13 cellular contexts compared by ENCODE assay signal in genomic region chr3:72907131-72907697, GRCh38. TPM values are rescaled to one million over a fixed set of nuclear protein-coding genes. Genes with fewer than 3 reads are reported as not detected.
DNase-seq lines count a peak whose midpoint lies in the region; ATAC-seq, FAIRE-seq and TF ChIP-seq lines count a peak whose summit lies in the region.
"Had no signal": no experiment of that assay in that cellular context is flagged by ENCODE, and none has a peak within 500 bp of the region (broad histone marks: within the 10 kb centered on the region; RNA-seq: fewer than 3 reads in every experiment).

No MANE protein-coding gene starts in this region.

- H3K27me3 ChIP-seq in stomach smooth muscle (ENCODE audit: control insufficient read depth in 1 of 2, insufficient read depth in 2 of 2, low read length in 2 of 2), result peaks cover 0 to 2% of the 10 kb centered on the region in 2 donors

- no peak overlapping the region for H3K9ac ChIP-seq in stomach smooth muscle (ENCODE audit: low read length in 2 of 2)

- H3K4me1 ChIP-seq in stomach smooth muscle (ENCODE audit: control insufficient read depth, insufficient read depth, low read length), result peaks cover 6% of the 10 kb centered on the region

- peaks cover 2% of the 10 kb centered on the region for H3K9me3 Mint-ChIP-seq in chondrocyte (ENCODE audit: low read depth)
- H3K9me3 Mint-ChIP-seq in activated CD8-positive, alpha-beta T cell treated with anti-CD3 and anti-CD28 coated beads for 36 hours, result no peaks in the 10 kb centered on the region

- no peaks in the 10 kb centered on the region for H3K27me3 Mint-ChIP-seq in chondrocyte (ENCODE audit: low read depth)
- no peaks in the 10 kb centered on the region for H3K27me3 Mint-ChIP-seq in activated CD8-positive, alpha-beta T cell treated with anti-CD3 and anti-CD28 coated beads for 36 hours

- DNase-seq in GM04504 (ENCODE audit: low read depth) (peak; percentile 79), chondrocyte (ENCODE audit: low spot score) (no peak), left colon (no peak), NCI-H226 (no peak), RCC 7860 (ENCODE audit: low spot score) (no peak), UCSD-AML1 (lab: John Stamatoyannopoulos, UW; ENCODE audit: unreplicated experiment) (no peak)
- DNase-seq in activated CD8-positive, alpha-beta T cell treated with anti-CD3 and anti-CD28 coated beads for 36 hours, result no peak
- DNase-seq: activated CD8-positive, alpha-beta T cell treated with anti-CD3 and anti-CD28 coated beads, Interleukin-2, amount 10 ng/mL, durations not matched to agents 7 days and 5 days; COR-L47; erythroblast; NCI-H774 had no signal

- FAIRE-seq in RCC 7860 (lab: Jason Lieb, UNC), result no peak
- FAIRE-seq: GM12878 had no signal

- H3K36me3 ChIP-seq in stomach smooth muscle (ENCODE audit: control insufficient read depth in 2 of 2, insufficient read depth in 2 of 2, low read length in 2 of 2), result no peaks in the 10 kb centered on the region

- H3K9me3 ChIP-seq in stomach smooth muscle (ENCODE audit: control insufficient read depth in 2 of 2, low read length in 2 of 2), result no peaks in the 10 kb centered on the region

- intact Hi-C loops in left colon (cut with DNase I, micrococcal nuclease), result no loop called here
- intact Hi-C loops in activated CD8-positive, alpha-beta T cell treated with anti-CD3 and anti-CD28 coated beads for 36 hours (cut with micrococcal nuclease), result no loop called here

- H3K36me3 Mint-ChIP-seq in chondrocyte (ENCODE audit: low read depth), result peaks cover 11% of the 10 kb centered on the region
- no peaks in the 10 kb centered on the region for H3K36me3 Mint-ChIP-seq in activated CD8-positive, alpha-beta T cell treated with anti-CD3 and anti-CD28 coated beads for 36 hours (ENCODE audit: low read depth)

- no peak for TF ChIP-seq CTCF in chondrocyte (IDR thresholded peaks at IDR 0.05)
- TF ChIP-seq CTCF in activated CD8-positive, alpha-beta T cell treated with anti-CD3 and anti-CD28 coated beads for 36 hours (IDR thresholded peaks at IDR 0.05), result no peak

- CTCF ChIA-PET in activated CD8-positive, alpha-beta T cell treated with anti-CD3 and anti-CD28 coated beads for 36 hours (lab: Charles Lee), result no interaction called here

- POLR2A ChIA-PET in activated CD8-positive, alpha-beta T cell treated with anti-CD3 and anti-CD28 coated beads for 36 hours (lab: Charles Lee), result no interaction called here

- no peak overlapping the region for H3K4me3 ChIP-seq in stomach smooth muscle (ENCODE audit: low read length in 2 of 2)
- H3K4me3 ChIP-seq: GM12878 had no signal

- peaks cover 77% of the 10 kb centered on the region for H3K4me1 Mint-ChIP-seq in chondrocyte (ENCODE audit: low read depth)
- no peaks in the 10 kb centered on the region for H3K4me1 Mint-ChIP-seq in activated CD8-positive, alpha-beta T cell treated with anti-CD3 and anti-CD28 coated beads for 36 hours (ENCODE audit: low read depth)

- ATAC-seq in left colon, result peak; percentile 62
- no peak for ATAC-seq in activated CD8-positive, alpha-beta T cell treated with anti-CD3 and anti-CD28 coated beads for 36 hours
- ATAC-seq: activated CD8-positive, alpha-beta T cell treated with anti-CD3 and anti-CD28 coated beads, Interleukin-2, amount 10 ng/mL, durations not matched to agents 7 days and 5 days; GM12878 had no signal

- no peak overlapping the region for H3K4me3 Mint-ChIP-seq in chondrocyte (ENCODE audit: unreplicated experiment)
- H3K4me3 Mint-ChIP-seq in activated CD8-positive, alpha-beta T cell treated with anti-CD3 and anti-CD28 coated beads for 36 hours, result no peak overlapping the region
- H3K4me3 Mint-ChIP-seq: activated CD8-positive, alpha-beta T cell treated with anti-CD3 and anti-CD28 coated beads, Interleukin-2, amount 10 ng/mL, durations not matched to agents 7 days and 5 days had no signal

- peak overlapping the region; percentile 89 for H3K27ac Mint-ChIP-seq in chondrocyte (ENCODE audit: unreplicated experiment)
- no peak overlapping the region for H3K27ac Mint-ChIP-seq in activated CD8-positive, alpha-beta T cell treated with anti-CD3 and anti-CD28 coated beads for 36 hours
- H3K27ac Mint-ChIP-seq: activated CD8-positive, alpha-beta T cell treated with anti-CD3 and anti-CD28 coated beads, Interleukin-2, amount 10 ng/mL, durations not matched to agents 7 days and 5 days had no signal

- peak overlapping the region; percentile 31 for H3K27ac ChIP-seq in stomach smooth muscle (ENCODE audit: low read length)

RNA-seq across cellular contexts. Expression of gene GXYLT2, which starts 19.4 kb away (rescaled TPM):
- total RNA-seq in chondrocyte (93.0 to 140 TPM (median 99.3 TPM) in 3 replicates), left colon (10 to 100 TPM in 1 of 2 donors, 1 to 10 TPM in 1; 3.3 to 12.6 TPM)
- total RNA-seq in activated CD8-positive, alpha-beta T cell treated with anti-CD3 and anti-CD28 coated beads for 36 hours, result under 1 TPM; 0.11 to 0.92 TPM
- total RNA-seq: activated CD8-positive, alpha-beta T cell treated with anti-CD3 and anti-CD28 coated beads, Interleukin-2, amount 10 ng/mL, durations not matched to agents 7 days and 5 days had no signal

RNA-seq across cellular contexts. Expression of gene SHQ1, which starts 59.0 kb away (rescaled TPM):
- total RNA-seq in chondrocyte (14.8 to 27.5 TPM (median 16.5 TPM) in 3 replicates), left colon (10 to 100 TPM; 21.5 to 22.0 TPM)
- 10 to 100 TPM; 29.8 to 31.4 TPM for total RNA-seq in activated CD8-positive, alpha-beta T cell treated with anti-CD3 and anti-CD28 coated beads for 36 hours
